ENCODE assay signal across 27 cellular contexts in genomic region chr11:30775123-30775522, GRCh38.
DNase-seq lines count a peak whose midpoint lies in the region; FAIRE-seq and TF ChIP-seq lines count a peak whose summit lies in the region.
"Had no signal": no experiment of that assay in that cellular context is flagged by ENCODE, and none has a peak within 500 bp of the region (broad histone marks: within the 10 kb centered on the region; RNA-seq: fewer than 3 reads in every experiment).

No MANE protein-coding gene starts in this region.

- no peak overlapping the region for H3K4me2 ChIP-seq in H9 (ENCODE audit: insufficient read depth, insufficient read length, low read length)
- H3K4me2 ChIP-seq in astrocyte (ENCODE audit: low read length), result no peak overlapping the region
- H3K4me2 ChIP-seq: KMS-11 had no signal

- no peak; the same call in 2 of the 3 replicates for TF ChIP-seq CTCF in H9 (conservative IDR thresholded peaks at IDR 0.05)
- TF ChIP-seq CTCF in astrocyte (IDR thresholded peaks at IDR 0.05; ENCODE audit: insufficient read depth, low read depth, low read length), result no peak
- no peak for TF ChIP-seq CTCF in colonic mucosa (IDR thresholded peaks at IDR 0.05)

- H3K36me3 ChIP-seq in astrocyte (ENCODE audit: insufficient read depth, low read length), result no peaks in the 10 kb centered on the region
- H3K36me3 ChIP-seq in colonic mucosa, result no peaks in the 10 kb centered on the region
- H3K36me3 ChIP-seq: adrenal gland, pancreas had no signal

- H4K91ac ChIP-seq in H9 (ENCODE audit: insufficient read length, low read depth, low read length), result no peak overlapping the region

- H3K4me1 Mint-ChIP-seq in H9 (peaks cover 7 to 11% of the 10 kb centered on the region in 2 experiments), astrocyte (ENCODE audit: low read depth, unreplicated experiment) (no peaks in the 10 kb centered on the region)
- H3K4me1 Mint-ChIP-seq: CD4-positive, alpha-beta memory T cell; naive thymus-derived CD8-positive, alpha-beta T cell had no signal

- WGBS in H9 (ENCODE audit: extremely low coverage, insufficient read length, low lambda C conversion rate), result no CpG with 5 or more reads among the region's 3 CpGs

- no peak overlapping the region for H2BK5ac ChIP-seq in H9 (ENCODE audit: insufficient read length, low read length)

- no peaks in the 10 kb centered on the region for H3K79me1 ChIP-seq in H9 (ENCODE audit: insufficient read depth, low read depth, low read length, poor library complexity, severe bottlenecking)

- H3K4ac ChIP-seq in H9 (ENCODE audit: low read depth, low read length), result no peak overlapping the region

- no peak overlapping the region for H3K56ac ChIP-seq in H9 (ENCODE audit: insufficient read length, low read depth, low read length)

- H3K27me3 ChIP-seq in H9 (ENCODE audit: insufficient read depth, low read length) (no peaks in the 10 kb centered on the region), astrocyte (ENCODE audit: insufficient read depth, low read length) (no peaks in the 10 kb centered on the region), colonic mucosa (no peaks in the 10 kb centered on the region)
- H3K27me3 ChIP-seq: adrenal gland, pancreas had no signal

- H2BK12ac ChIP-seq in H9 (ENCODE audit: insufficient read length, low read depth, low read length), result no peak overlapping the region

- H3K4me1 ChIP-seq in H9 (ENCODE audit: insufficient read depth, low read length) (no peaks in the 10 kb centered on the region), astrocyte (ENCODE audit: insufficient read depth, low read length) (no peaks in the 10 kb centered on the region), colonic mucosa (no peaks in the 10 kb centered on the region)
- H3K4me1 ChIP-seq: adrenal gland, pancreas had no signal

- H2BK120ac ChIP-seq in H9 (ENCODE audit: low read depth, low read length, poor library complexity, severe bottlenecking), result no peak overlapping the region

- H4K20me1 ChIP-seq in H9 (ENCODE audit: control insufficient read depth, insufficient read depth, insufficient read length), result no peaks in the 10 kb centered on the region
- no peaks in the 10 kb centered on the region for H4K20me1 ChIP-seq in astrocyte (ENCODE audit: insufficient read depth, low read length)

- H3K4me3 ChIP-seq in astrocyte (ENCODE audit: insufficient read depth, low read depth, low read length) (no peak overlapping the region), colonic mucosa (no peak overlapping the region)
- H3K4me3 ChIP-seq: adrenal gland, pancreas, SK-N-MC had no signal

- H4K8ac ChIP-seq in H9 (replicated peaks; ENCODE audit: insufficient read length, low read depth, low read length), result no peak overlapping the region

- peak; percentile 55 for FAIRE-seq in astrocyte (lab: Jason Lieb, UNC)
- FAIRE-seq: bronchial epithelial cell, pancreas had no signal

- DNase-seq in H9, result no peak
- no peak for DNase-seq in astrocyte (ENCODE audit: low read depth)
- DNase-seq in iPS-NIHi7 (ENCODE audit: extremely low spot score), result peak; percentile 18
- peak; percentile 42 for DNase-seq in superior temporal gyrus (ENCODE audit: extremely low spot score)
- DNase-seq in colonic mucosa, result no peak
- DNase-seq in NCI-H1417 treated with DMSO at 0.1 percent for 48 hours (lab: John Stamatoyannopoulos, UW), result no peak
- no peak for DNase-seq in NCI-H226
- DNase-seq: activated CD4-positive, alpha-beta T cell treated with anti-CD3 and anti-CD28 coated beads for 4 hours; activated naive CD4-positive, alpha-beta T cell treated with Interleukin-2 at 50 U/mL for 16 hours; activated T-cell treated with anti-CD3 and anti-CD28 coated beads, Interleukin-2, amount 50 U/mL, for 72 hours; adrenal gland; CD4-positive, alpha-beta memory T cell; dermis blood vessel endothelial cell; DMS 273 treated with DMSO at 0.1 percent for 48 hours; left colon; MV-4-11; naive thymus-derived CD8-positive, alpha-beta T cell; NCI-H524; pancreas; right cardiac atrium; stimulated activated CD4-positive, alpha-beta T cell treated with anti-CD3 and anti-CD28 coated beads, Interleukin-12 subunit alpha, Interleukin-12 subunit beta, amount 100 ng/mL, for 4 hours; stimulated activated CD4-positive, alpha-beta T cell treated with anti-CD3 and anti-CD28 coated beads, Interleukin-4, amount 100 ng/mL, for 4 hours; stimulated activated naive CD4-positive, alpha-beta T cell; T-helper 2 cell had no signal

- no peaks in the 10 kb centered on the region for H3K36me3 Mint-ChIP-seq in H9 (ENCODE audit: insufficient read depth in 1 of 3, low read depth in 3 of 3)
- H3K36me3 Mint-ChIP-seq in astrocyte (ENCODE audit: low read depth, unreplicated experiment), result no peaks in the 10 kb centered on the region
- H3K36me3 Mint-ChIP-seq: CD4-positive, alpha-beta memory T cell; naive thymus-derived CD8-positive, alpha-beta T cell had no signal

- H2AK5ac ChIP-seq in H9 (ENCODE audit: insufficient read length, low read length), result no peak overlapping the region

- no peak overlapping the region for H2BK15ac ChIP-seq in H9 (ENCODE audit: low read depth, low read length)

- no peak overlapping the region for H4K5ac ChIP-seq in H9 (ENCODE audit: insufficient read length, low read depth, low read length)

- H3K14ac ChIP-seq in H9 (ENCODE audit: insufficient read depth, low read length), result no peak overlapping the region

- no peak overlapping the region for H3K18ac ChIP-seq in H9 (ENCODE audit: insufficient read length, low read depth, low read length)

- no peak overlapping the region for H3K27ac ChIP-seq in H9 (ENCODE audit: insufficient read length, low read depth, low read length)
- H3K27ac ChIP-seq in astrocyte (ENCODE audit: low read depth, low read length), result no peak overlapping the region
- H3K27ac ChIP-seq in colonic mucosa, result no peak overlapping the region
- H3K27ac ChIP-seq: adrenal gland, KMS-11, pancreas, SK-N-MC had no signal

- no peak overlapping the region for H3K23ac ChIP-seq in H9 (ENCODE audit: insufficient read length, low read depth, low read length)

- H3K9me3 ChIP-seq in H9 (ENCODE audit: control insufficient read depth, low read depth, low read length) (no peaks in the 10 kb centered on the region), astrocyte (ENCODE audit: insufficient read depth, low read depth, low read length) (no peaks in the 10 kb centered on the region), colonic mucosa (no peaks in the 10 kb centered on the region)
- H3K9me3 ChIP-seq: adrenal gland, pancreas had no signal

- no peak overlapping the region for H3K4me3 Mint-ChIP-seq in H9
- H3K4me3 Mint-ChIP-seq in astrocyte (ENCODE audit: unreplicated experiment), result no peak overlapping the region
- H3K4me3 Mint-ChIP-seq: activated T-cell treated with anti-CD3 and anti-CD28 coated beads, Interleukin-2, amount 50 U/mL, for 72 hours; CD4-positive, alpha-beta memory T cell; naive thymus-derived CD8-positive, alpha-beta T cell had no signal

- H3K23me2 ChIP-seq in H9 (ENCODE audit: insufficient read length, low read depth, low read length, poor library complexity, severe bottlenecking), result no peaks in the 10 kb centered on the region

- intact Hi-C loops in colonic mucosa (cut with DNase I), result no loop called here

- H2AFZ ChIP-seq in H9 (ENCODE audit: low read length), result peak overlapping the region; percentile 54
- H2AFZ ChIP-seq in astrocyte (ENCODE audit: low read depth, low read length), result no peak overlapping the region

- H3K9ac ChIP-seq in H9 (ENCODE audit: extremely low read depth, insufficient read length, low read length), result no peak overlapping the region
- no peak overlapping the region for H3K9ac ChIP-seq in astrocyte (ENCODE audit: low read length)
- H3K9ac ChIP-seq in colonic mucosa (ENCODE audit: low read depth in 2 of 2, low read length in 2 of 2), result no peak overlapping the region
- H3K9ac ChIP-seq: KMS-11 had no signal

- H3K79me2 ChIP-seq in H9 (ENCODE audit: insufficient read depth, low read length) (no peaks in the 10 kb centered on the region), astrocyte (ENCODE audit: insufficient read depth, low read length) (no peaks in the 10 kb centered on the region)

- no peak overlapping the region for H3T11ph ChIP-seq in H9 (ENCODE audit: low read length)

- H3K9me3 Mint-ChIP-seq in H9 (no peaks in the 10 kb centered on the region), astrocyte (ENCODE audit: unreplicated experiment) (no peaks in the 10 kb centered on the region)
- H3K9me3 Mint-ChIP-seq: activated T-cell treated with anti-CD3 and anti-CD28 coated beads, Interleukin-2, amount 50 U/mL, for 72 hours had no signal

- H3K27ac Mint-ChIP-seq in H9, result no peak overlapping the region
- H3K27ac Mint-ChIP-seq in astrocyte (ENCODE audit: unreplicated experiment), result no peak overlapping the region
- H3K27ac Mint-ChIP-seq: activated T-cell treated with anti-CD3 and anti-CD28 coated beads, Interleukin-2, amount 50 U/mL, for 72 hours; CD4-positive, alpha-beta memory T cell; naive thymus-derived CD8-positive, alpha-beta T cell had no signal

- H2BK20ac ChIP-seq in H9 (ENCODE audit: low read depth, low read length, poor library complexity, severe bottlenecking), result no peak overlapping the region

- H3K27me3 Mint-ChIP-seq in H9 (ENCODE audit: low read depth) (no peaks in the 10 kb centered on the region), astrocyte (ENCODE audit: low read depth, unreplicated experiment) (peaks cover 2% of the 10 kb centered on the region)
- H3K27me3 Mint-ChIP-seq: CD4-positive, alpha-beta memory T cell had no signal

Comparison
In these comparisons a context has a peak if more than half of its experiments do, and no peak if none do; other contexts are left out.
1. DNase-seq: peak in iPS-NIHi7 (single experiment) and superior temporal gyrus (single experiment); none in H9 (single experiment), astrocyte (single experiment), colonic mucosa (single experiment), NCI-H1417 treated with DMSO at 0.1 percent for 48 hours (single experiment) and NCI-H226 (single experiment).